Comparison of ENCODE assay signal across 8 cellular contexts in the genomic region with DNA sequence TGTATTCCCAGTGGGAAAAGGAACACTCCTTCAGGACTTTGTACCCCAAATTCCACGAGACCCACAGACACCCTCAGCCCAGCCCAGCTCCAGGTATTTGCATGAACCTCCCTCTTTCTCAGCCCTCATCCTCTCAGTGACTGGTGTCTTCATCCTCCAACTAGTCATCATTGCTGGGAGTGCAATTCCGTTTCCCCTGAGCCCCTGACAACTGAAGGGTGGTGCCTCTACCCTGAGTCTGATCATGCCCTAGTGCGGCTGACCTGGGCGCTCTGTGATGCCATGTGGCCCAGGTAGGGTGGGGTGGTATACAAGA. TPM values are rescaled to one million over a fixed set of nuclear protein-coding genes. Genes with fewer than 3 reads are reported as not detected.
DNase-seq lines count a peak whose midpoint lies in the region; ATAC-seq and TF ChIP-seq lines count a peak whose summit lies in the region.

No MANE protein-coding gene starts in this region.

- no peak for TF ChIP-seq EP300 in neural cell (conservative IDR thresholded peaks at IDR 0.05; ENCODE audit: poor library complexity, severe bottlenecking)

- H3K4me3 ChIP-seq in AG09309 (ENCODE audit: control insufficient read depth, low read depth, low read length) = peak overlapping the region; percentile 60
- peak overlapping the region; percentile 74 for H3K4me3 ChIP-seq in HUES48 (ENCODE audit: low read depth, low read length)
- peak overlapping the region; percentile 70 for H3K4me3 ChIP-seq in neural cell (ENCODE audit: low read length)

- peaks cover 45% of the 10 kb centered on the region for H3K4me1 Mint-ChIP-seq in central memory CD8-positive, alpha-beta T cell

- TF ChIP-seq RAD21 in neural cell (conservative IDR thresholded peaks at IDR 0.05) = no peak

- H3K4me1 ChIP-seq in HUES48 (ENCODE audit: control insufficient read depth, insufficient read depth, low read length) = peaks cover 11% of the 10 kb centered on the region

- H3K4me2 ChIP-seq in neural cell (ENCODE audit: low read length) = peak overlapping the region; percentile 46

- H3K4me3 Mint-ChIP-seq in central memory CD8-positive, alpha-beta T cell = peak overlapping the region; percentile 72

- peak overlapping the region; percentile 86 for H3K27ac Mint-ChIP-seq in central memory CD8-positive, alpha-beta T cell (ENCODE audit: low read depth)

- DNase-seq in AG09309 (ENCODE audit: low read depth) (no peak), NCI-H1436 treated with DMSO at 0.1 percent for 48 hours (lab: John Stamatoyannopoulos, UW) (no peak), NCI-H2081 (lab: John Stamatoyannopoulos, UW) (no peak)
- no peak for DNase-seq in central memory CD8-positive, alpha-beta T cell (ENCODE audit: low spot score in 2 of 2)
- no peak for DNase-seq in stimulated activated CD4-positive, alpha-beta T cell treated with anti-CD3 and anti-CD28 coated beads, Interleukin-12 subunit alpha, Interleukin-12 subunit beta, amount 100 ng/mL, for 4 hours

- H3K9me3 Mint-ChIP-seq in central memory CD8-positive, alpha-beta T cell = no peaks in the 10 kb centered on the region

- H3K27me3 ChIP-seq in HUES48 (ENCODE audit: control insufficient read depth, insufficient read depth, low read length) (peaks cover 45% of the 10 kb centered on the region), neural cell (ENCODE audit: insufficient read depth, low read depth, low read length) (peaks cover 8% of the 10 kb centered on the region)

- TF ChIP-seq CTCF in AG09309 (IDR thresholded peaks at IDR 0.05; ENCODE audit: control insufficient read depth, insufficient read depth, low read depth, low read length, missing control alignments) = no peak
- TF ChIP-seq CTCF in neural cell (IDR thresholded peaks at IDR 0.05; ENCODE audit: poor library complexity, severe bottlenecking) = no peak

- H3K27ac ChIP-seq in HUES48 (ENCODE audit: low read depth, low read length) (no peak overlapping the region), neural cell (ENCODE audit: low read length) (peak overlapping the region; percentile 45)

- no peaks in the 10 kb centered on the region for H3K79me2 ChIP-seq in neural cell (replicated peaks; ENCODE audit: insufficient read depth, low read length)

- H3K9me3 ChIP-seq in HUES48 (ENCODE audit: control insufficient read depth, insufficient read depth, low read length) (no peaks in the 10 kb centered on the region), neural cell (ENCODE audit: low read length) (no peaks in the 10 kb centered on the region)

- no peak overlapping the region for H3K9ac ChIP-seq in HUES48 (ENCODE audit: low read depth, low read length)
- peak overlapping the region; percentile 64 for H3K9ac ChIP-seq in neural cell (ENCODE audit: low read length)

- no peaks in the 10 kb centered on the region for H3K27me3 Mint-ChIP-seq in central memory CD8-positive, alpha-beta T cell

- no peaks in the 10 kb centered on the region for H4K20me1 ChIP-seq in neural cell (ENCODE audit: insufficient read depth)

- H3F3A ChIP-seq in neural cell (ENCODE audit: insufficient read depth, low read length, poor library complexity, severe bottlenecking) = no peaks in the 10 kb centered on the region

- no peaks in the 10 kb centered on the region for H3K9me2 ChIP-seq in neural cell (ENCODE audit: insufficient read depth, low read length)

- H3K36me3 ChIP-seq in HUES48 (ENCODE audit: control insufficient read depth, insufficient read depth, low read length) (no peaks in the 10 kb centered on the region), neural cell (ENCODE audit: insufficient read depth, low read length) (no peaks in the 10 kb centered on the region)

- H3K36me3 Mint-ChIP-seq in central memory CD8-positive, alpha-beta T cell (ENCODE audit: insufficient read depth) = peaks cover 19% of the 10 kb centered on the region

- peak; percentile 5 for ATAC-seq in GM19452 (IDR thresholded peaks at IDR 0.05; ENCODE audit: unreplicated experiment)
- peak; percentile 3 for ATAC-seq in central memory CD8-positive, alpha-beta T cell (replicated peaks; ENCODE audit: extremely low read depth, poor library complexity, severe bottlenecking)

- peak overlapping the region; percentile 70 for H2AFZ ChIP-seq in neural cell (ENCODE audit: low read depth, low read length)

TF ChIP-seq in neural cell, 6 proteins besides CTCF, POLR2A, EP300 and RAD21:
- TF ChIP-seq, protein P1, sequence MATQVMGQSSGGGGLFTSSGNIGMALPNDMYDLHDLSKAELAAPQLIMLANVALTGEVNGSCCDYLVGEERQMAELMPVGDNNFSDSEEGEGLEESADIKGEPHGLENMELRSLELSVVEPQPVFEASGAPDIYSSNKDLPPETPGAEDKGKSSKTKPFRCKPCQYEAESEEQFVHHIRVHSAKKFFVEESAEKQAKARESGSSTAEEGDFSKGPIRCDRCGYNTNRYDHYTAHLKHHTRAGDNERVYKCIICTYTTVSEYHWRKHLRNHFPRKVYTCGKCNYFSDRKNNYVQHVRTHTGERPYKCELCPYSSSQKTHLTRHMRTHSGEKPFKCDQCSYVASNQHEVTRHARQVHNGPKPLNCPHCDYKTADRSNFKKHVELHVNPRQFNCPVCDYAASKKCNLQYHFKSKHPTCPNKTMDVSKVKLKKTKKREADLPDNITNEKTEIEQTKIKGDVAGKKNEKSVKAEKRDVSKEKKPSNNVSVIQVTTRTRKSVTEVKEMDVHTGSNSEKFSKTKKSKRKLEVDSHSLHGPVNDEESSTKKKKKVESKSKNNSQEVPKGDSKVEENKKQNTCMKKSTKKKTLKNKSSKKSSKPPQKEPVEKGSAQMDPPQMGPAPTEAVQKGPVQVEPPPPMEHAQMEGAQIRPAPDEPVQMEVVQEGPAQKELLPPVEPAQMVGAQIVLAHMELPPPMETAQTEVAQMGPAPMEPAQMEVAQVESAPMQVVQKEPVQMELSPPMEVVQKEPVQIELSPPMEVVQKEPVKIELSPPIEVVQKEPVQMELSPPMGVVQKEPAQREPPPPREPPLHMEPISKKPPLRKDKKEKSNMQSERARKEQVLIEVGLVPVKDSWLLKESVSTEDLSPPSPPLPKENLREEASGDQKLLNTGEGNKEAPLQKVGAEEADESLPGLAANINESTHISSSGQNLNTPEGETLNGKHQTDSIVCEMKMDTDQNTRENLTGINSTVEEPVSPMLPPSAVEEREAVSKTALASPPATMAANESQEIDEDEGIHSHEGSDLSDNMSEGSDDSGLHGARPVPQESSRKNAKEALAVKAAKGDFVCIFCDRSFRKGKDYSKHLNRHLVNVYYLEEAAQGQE (IDR thresholded peaks at IDR 0.05; ENCODE audit: borderline replicate concordance) = no peak
- TF ChIP-seq SMC3 (conservative IDR thresholded peaks at IDR 0.05; ENCODE audit: poor library complexity) (no peak), TAF1 (IDR thresholded peaks at IDR 0.05; ENCODE audit: low read depth) (no peak), EZH2 (IDR thresholded peaks at IDR 0.05; ENCODE audit: borderline replicate concordance, insufficient read depth, low read length, poor library complexity, severe bottlenecking) (no peak)

RNA-seq across cellular contexts. Expression of a gene that starts 3.8 kb away (rescaled TPM):
- 183 and 255 TPM in 2 replicates for polyA plus RNA-seq in neural cell
- 36.3 and 41.1 TPM in 2 replicates for polyA minus RNA-seq in neural cell

RNA-seq across cellular contexts. Expression of a gene that starts 24.6 kb away (rescaled TPM):
- 22.9 and 31.0 TPM in 2 replicates for polyA plus RNA-seq in neural cell
- 40.6 and 44.6 TPM in 2 replicates for polyA minus RNA-seq in neural cell

RNA-seq across cellular contexts. Expression of a gene that starts 36.9 kb away (rescaled TPM):
- polyA plus RNA-seq in neural cell = 38.6 and 46.1 TPM in 2 replicates
- 43.9 and 49.9 TPM in 2 replicates for polyA minus RNA-seq in neural cell

RNA-seq across cellular contexts. Expression of a gene that starts 43.4 kb away (rescaled TPM):
- polyA plus RNA-seq in neural cell = 8.1 and 10.5 TPM in 2 replicates
- 15.1 and 17.2 TPM in 2 replicates for polyA minus RNA-seq in neural cell
